Comparison of ENCODE assay signal across 2 cellular contexts in the genomic region with DNA sequence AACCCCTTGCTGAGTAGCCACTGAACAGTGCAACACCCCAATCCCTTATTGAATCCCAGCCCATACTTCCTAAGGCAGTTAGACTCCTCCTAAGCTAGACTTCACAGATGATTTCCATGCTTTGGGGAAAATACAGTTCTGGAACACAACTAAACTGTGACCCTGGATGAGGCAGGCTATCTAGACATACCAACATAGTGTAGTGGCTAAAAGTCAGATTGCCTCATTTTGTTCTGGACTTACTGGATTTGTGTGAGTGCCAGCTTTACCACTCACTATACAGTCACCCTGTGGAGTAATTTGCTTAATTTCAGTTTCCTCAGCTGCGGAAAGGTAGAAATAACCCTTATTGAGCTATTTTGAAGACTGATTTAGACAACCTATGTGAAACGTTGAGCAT.
TF ChIP-seq lines count a peak whose summit lies in the region.

No MANE protein-coding gene starts in this region.

TF ChIP-seq in liver, 16 proteins besides CTCF, POLR2A, EP300 and RAD21 (continued from another document):
- TF ChIP-seq, protein P1, sequence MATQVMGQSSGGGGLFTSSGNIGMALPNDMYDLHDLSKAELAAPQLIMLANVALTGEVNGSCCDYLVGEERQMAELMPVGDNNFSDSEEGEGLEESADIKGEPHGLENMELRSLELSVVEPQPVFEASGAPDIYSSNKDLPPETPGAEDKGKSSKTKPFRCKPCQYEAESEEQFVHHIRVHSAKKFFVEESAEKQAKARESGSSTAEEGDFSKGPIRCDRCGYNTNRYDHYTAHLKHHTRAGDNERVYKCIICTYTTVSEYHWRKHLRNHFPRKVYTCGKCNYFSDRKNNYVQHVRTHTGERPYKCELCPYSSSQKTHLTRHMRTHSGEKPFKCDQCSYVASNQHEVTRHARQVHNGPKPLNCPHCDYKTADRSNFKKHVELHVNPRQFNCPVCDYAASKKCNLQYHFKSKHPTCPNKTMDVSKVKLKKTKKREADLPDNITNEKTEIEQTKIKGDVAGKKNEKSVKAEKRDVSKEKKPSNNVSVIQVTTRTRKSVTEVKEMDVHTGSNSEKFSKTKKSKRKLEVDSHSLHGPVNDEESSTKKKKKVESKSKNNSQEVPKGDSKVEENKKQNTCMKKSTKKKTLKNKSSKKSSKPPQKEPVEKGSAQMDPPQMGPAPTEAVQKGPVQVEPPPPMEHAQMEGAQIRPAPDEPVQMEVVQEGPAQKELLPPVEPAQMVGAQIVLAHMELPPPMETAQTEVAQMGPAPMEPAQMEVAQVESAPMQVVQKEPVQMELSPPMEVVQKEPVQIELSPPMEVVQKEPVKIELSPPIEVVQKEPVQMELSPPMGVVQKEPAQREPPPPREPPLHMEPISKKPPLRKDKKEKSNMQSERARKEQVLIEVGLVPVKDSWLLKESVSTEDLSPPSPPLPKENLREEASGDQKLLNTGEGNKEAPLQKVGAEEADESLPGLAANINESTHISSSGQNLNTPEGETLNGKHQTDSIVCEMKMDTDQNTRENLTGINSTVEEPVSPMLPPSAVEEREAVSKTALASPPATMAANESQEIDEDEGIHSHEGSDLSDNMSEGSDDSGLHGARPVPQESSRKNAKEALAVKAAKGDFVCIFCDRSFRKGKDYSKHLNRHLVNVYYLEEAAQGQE (IDR thresholded peaks at IDR 0.05) = no peak
- TF ChIP-seq FOXA2 (IDR thresholded peaks at IDR 0.05) = no peak
- no peak for TF ChIP-seq TAF1 (conservative IDR thresholded peaks at IDR 0.05)
- peak in 1 of 2 donors; percentile 49 for TF ChIP-seq RXRA (IDR thresholded peaks at IDR 0.05)
- TF ChIP-seq HNF4A (conservative IDR thresholded peaks at IDR 0.05) = peak; percentile 56 to 72
- TF ChIP-seq, protein P2, sequence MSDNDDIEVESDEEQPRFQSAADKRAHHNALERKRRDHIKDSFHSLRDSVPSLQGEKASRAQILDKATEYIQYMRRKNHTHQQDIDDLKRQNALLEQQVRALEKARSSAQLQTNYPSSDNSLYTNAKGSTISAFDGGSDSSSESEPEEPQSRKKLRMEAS (IDR thresholded peaks at IDR 0.05) = no peak
- TF ChIP-seq, protein P3, sequence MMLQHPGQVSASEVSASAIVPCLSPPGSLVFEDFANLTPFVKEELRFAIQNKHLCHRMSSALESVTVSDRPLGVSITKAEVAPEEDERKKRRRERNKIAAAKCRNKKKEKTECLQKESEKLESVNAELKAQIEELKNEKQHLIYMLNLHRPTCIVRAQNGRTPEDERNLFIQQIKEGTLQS (IDR thresholded peaks at IDR 0.05) = peak; percentile 17
- no peak for TF ChIP-seq YY1 (IDR thresholded peaks at IDR 0.05)
- peak in 1 of 2 donors; percentile 24 for TF ChIP-seq JUND (IDR thresholded peaks at IDR 0.05)
- TF ChIP-seq, protein P4, sequence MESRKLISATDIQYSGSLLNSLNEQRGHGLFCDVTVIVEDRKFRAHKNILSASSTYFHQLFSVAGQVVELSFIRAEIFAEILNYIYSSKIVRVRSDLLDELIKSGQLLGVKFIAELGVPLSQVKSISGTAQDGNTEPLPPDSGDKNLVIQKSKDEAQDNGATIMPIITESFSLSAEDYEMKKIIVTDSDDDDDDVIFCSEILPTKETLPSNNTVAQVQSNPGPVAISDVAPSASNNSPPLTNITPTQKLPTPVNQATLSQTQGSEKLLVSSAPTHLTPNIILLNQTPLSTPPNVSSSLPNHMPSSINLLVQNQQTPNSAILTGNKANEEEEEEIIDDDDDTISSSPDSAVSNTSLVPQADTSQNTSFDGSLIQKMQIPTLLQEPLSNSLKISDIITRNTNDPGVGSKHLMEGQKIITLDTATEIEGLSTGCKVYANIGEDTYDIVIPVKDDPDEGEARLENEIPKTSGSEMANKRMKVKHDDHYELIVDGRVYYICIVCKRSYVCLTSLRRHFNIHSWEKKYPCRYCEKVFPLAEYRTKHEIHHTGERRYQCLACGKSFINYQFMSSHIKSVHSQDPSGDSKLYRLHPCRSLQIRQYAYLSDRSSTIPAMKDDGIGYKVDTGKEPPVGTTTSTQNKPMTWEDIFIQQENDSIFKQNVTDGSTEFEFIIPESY (IDR thresholded peaks at IDR 0.05) = no peak
- TF ChIP-seq SP1 (IDR thresholded peaks at IDR 0.05) = no peak
- no peak for TF ChIP-seq EGR1 (IDR thresholded peaks at IDR 0.05; ENCODE audit: low read depth in 2 of 2)
- TF ChIP-seq GABPA (IDR thresholded peaks at IDR 0.05 in 1 of 2, conservative IDR thresholded peaks at IDR 0.05 in 1 of 2) = no peak
- TF ChIP-seq FOXA1 (IDR thresholded peaks at IDR 0.05) = no peak
- no peak for TF ChIP-seq HNF4G (IDR thresholded peaks at IDR 0.05)

TF ChIP-seq in HepG2, 621 proteins besides CTCF, POLR2A, EP300 and RAD21 (continued from another document):
- TF ChIP-seq ZNF550 (CRISPR knock-in tag; IDR thresholded peaks at IDR 0.05; ENCODE audit: borderline replicate concordance) = no peak
- TF ChIP-seq ZNF180 (CRISPR knock-in tag; IDR thresholded peaks at IDR 0.05; ENCODE audit: borderline replicate concordance, low read depth) = no peak
- no peak for TF ChIP-seq DBP (CRISPR knock-in tag; IDR thresholded peaks at IDR 0.05; ENCODE audit: not compliant biosample characterization)
- TF ChIP-seq ZNF562 (CRISPR knock-in tag; IDR thresholded peaks at IDR 0.05; ENCODE audit: borderline replicate concordance) = no peak
- TF ChIP-seq, protein P5, sequence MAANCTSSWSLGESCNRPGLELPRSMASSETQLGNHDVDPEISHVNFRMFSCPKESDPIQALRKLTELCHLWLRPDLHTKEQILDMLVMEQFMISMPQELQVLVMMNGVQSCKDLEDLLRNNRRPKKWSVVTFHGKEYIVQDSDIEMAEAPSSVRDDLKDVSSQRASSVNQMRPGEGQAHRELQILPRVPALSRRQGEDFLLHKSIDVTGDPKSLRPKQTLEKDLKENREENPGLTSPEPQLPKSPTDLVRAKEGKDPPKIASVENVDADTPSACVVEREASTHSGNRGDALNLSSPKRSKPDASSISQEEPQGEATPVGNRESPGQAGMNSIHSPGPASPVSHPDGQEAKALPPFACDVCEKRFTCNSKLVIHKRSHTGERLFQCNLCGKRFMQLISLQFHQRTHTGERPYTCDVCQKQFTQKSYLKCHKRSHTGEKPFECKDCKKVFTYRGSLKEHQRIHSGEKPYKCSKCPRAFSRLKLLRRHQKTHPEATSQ (CRISPR knock-in tag; IDR thresholded peaks at IDR 0.05; ENCODE audit: borderline replicate concordance) = no peak
